Comparison of ENCODE assay signal across 8 cellular contexts in genomic region chr11:93740031-93740801, GRCh38. TPM values are rescaled to one million over a fixed set of nuclear protein-coding genes. Genes with fewer than 3 reads are reported as not detected.
A peak's percentile ranks its signal among the peaks of the same experiment; 100 is the strongest.
DNase-seq lines count a peak whose midpoint lies in the region; ATAC-seq and TF ChIP-seq lines count a peak whose summit lies in the region.

No MANE protein-coding gene starts in this region.

- no peak for TF ChIP-seq POLR2A in tibial nerve (IDR thresholded peaks at IDR 0.05)

- peaks cover 62% of the 10 kb centered on the region for H3K4me1 ChIP-seq in CD4-positive, CD25-positive, alpha-beta regulatory T cell (ENCODE audit: control insufficient read depth, insufficient read depth, low read length, poor library complexity, severe bottlenecking)
- peaks cover 8 to 73% (median 34%) of the 10 kb centered on the region in 4 donors for H3K4me1 ChIP-seq in tibial nerve

- intact Hi-C loops in dendritic cell treated with granulocyte-macrophage colony-stimulating factor and Interleukin-4, amounts not matched to agents 40 ng/mL and 50 ng/mL, for 4 days (cut with micrococcal nuclease): loop anchor here (5.0 kb wide), 3 partner anchors 78 to 752 kb away; partner anchors contain the start of genes ANKRD49, CEP295, MRE11 and SLC36A4

- 9 to 10% methylated on average over 21 of the region's 21 CpGs for WGBS in tibial nerve, 2 donors

- H3K9me3 ChIP-seq in CD4-positive, CD25-positive, alpha-beta regulatory T cell (ENCODE audit: control insufficient read depth in 2 of 2, low read length in 2 of 2): no peaks in the 10 kb centered on the region
- H3K9me3 ChIP-seq in T-helper 17 cell (ENCODE audit: control insufficient read depth, low read length, poor library complexity, severe bottlenecking) (no peaks in the 10 kb centered on the region), tibial nerve (no peaks in the 10 kb centered on the region)

- H3K36me3 Mint-ChIP-seq in CD4-positive, CD25-positive, alpha-beta regulatory T cell: peaks cover 61% of the 10 kb centered on the region
- H3K36me3 Mint-ChIP-seq in T-helper 17 cell (ENCODE audit: low read depth): peaks cover 6% of the 10 kb centered on the region
- H3K36me3 Mint-ChIP-seq in dendritic cell treated with granulocyte-macrophage colony-stimulating factor and Interleukin-4, amounts not matched to agents 40 ng/mL and 50 ng/mL, for 4 days (ENCODE audit: low read depth): peaks cover 79% of the 10 kb centered on the region
- H3K36me3 Mint-ChIP-seq in naive B cell: peaks cover 14 to 26% of the 10 kb centered on the region in 2 donors

- peak overlapping the region; percentile 14 to 100 (median 98) for H3K27ac Mint-ChIP-seq in CD4-positive, CD25-positive, alpha-beta regulatory T cell
- H3K27ac Mint-ChIP-seq in T-helper 17 cell: peak overlapping the region; percentile 99
- H3K27ac Mint-ChIP-seq in dendritic cell treated with granulocyte-macrophage colony-stimulating factor and Interleukin-4, amounts not matched to agents 40 ng/mL and 50 ng/mL, for 4 days: peak overlapping the region; percentile 100
- peak overlapping the region; percentile 99 to 100 (median 100) for H3K27ac Mint-ChIP-seq in naive B cell

- H3K27ac ChIP-seq in CD4-positive, CD25-positive, alpha-beta regulatory T cell (ENCODE audit: insufficient read depth, low read length, poor library complexity, severe bottlenecking): peak overlapping the region; percentile 93
- peak overlapping the region in 2 of 4 donors; percentile 91 to 96 for H3K27ac ChIP-seq in tibial nerve

- peak in 2 of 3 donors; percentile 24 to 40 for DNase-seq in CD4-positive, CD25-positive, alpha-beta regulatory T cell
- DNase-seq in T-helper 17 cell (peak in 2 of 3 donors; percentile 20 to 26), naive B cell (peak; percentile 8), tibial nerve (ENCODE audit: low spot score in 2 of 2) (no peak), NCI-H1436 (lab: John Stamatoyannopoulos, UW) (no peak)

- peak overlapping the region; percentile 92 for H3K4me3 ChIP-seq in CD4-positive, CD25-positive, alpha-beta regulatory T cell (ENCODE audit: low read depth, low read length)
- H3K4me3 ChIP-seq in tibial nerve: peak overlapping the region; percentile 63 to 86 (median 83)

- H3K4me3 Mint-ChIP-seq in CD4-positive, CD25-positive, alpha-beta regulatory T cell: peak overlapping the region; percentile 99 to 100 (median 100)
- H3K4me3 Mint-ChIP-seq in T-helper 17 cell: peak overlapping the region; percentile 99
- H3K4me3 Mint-ChIP-seq in dendritic cell treated with granulocyte-macrophage colony-stimulating factor and Interleukin-4, amounts not matched to agents 40 ng/mL and 50 ng/mL, for 4 days: peak overlapping the region; percentile 99
- H3K4me3 Mint-ChIP-seq in naive B cell: peak overlapping the region; percentile 97 to 100 (median 100)

- no peak for TF ChIP-seq CTCF in tibial nerve (IDR thresholded peaks at IDR 0.05)

- H3K27me3 ChIP-seq in CD4-positive, CD25-positive, alpha-beta regulatory T cell (ENCODE audit: control insufficient read depth, insufficient read depth, low read length): no peaks in the 10 kb centered on the region
- H3K27me3 ChIP-seq in tibial nerve: no peaks in the 10 kb centered on the region

- no peaks in the 10 kb centered on the region for H3K27me3 Mint-ChIP-seq in CD4-positive, CD25-positive, alpha-beta regulatory T cell
- H3K27me3 Mint-ChIP-seq in T-helper 17 cell (no peaks in the 10 kb centered on the region), naive B cell (no peaks in the 10 kb centered on the region)
- H3K27me3 Mint-ChIP-seq in dendritic cell treated with granulocyte-macrophage colony-stimulating factor and Interleukin-4, amounts not matched to agents 40 ng/mL and 50 ng/mL, for 4 days: no peaks in the 10 kb centered on the region

- no peak for TF ChIP-seq EP300 in tibial nerve (IDR thresholded peaks at IDR 0.05)

- H3K9me3 Mint-ChIP-seq in CD4-positive, CD25-positive, alpha-beta regulatory T cell: no peaks in the 10 kb centered on the region
- no peaks in the 10 kb centered on the region for H3K9me3 Mint-ChIP-seq in dendritic cell treated with granulocyte-macrophage colony-stimulating factor and Interleukin-4, amounts not matched to agents 40 ng/mL and 50 ng/mL, for 4 days
- no peaks in the 10 kb centered on the region for H3K9me3 Mint-ChIP-seq in naive B cell

- peaks cover 37% of the 10 kb centered on the region for H3K36me3 ChIP-seq in CD4-positive, CD25-positive, alpha-beta regulatory T cell (ENCODE audit: control insufficient read depth, insufficient read depth, low read length)
- H3K36me3 ChIP-seq in tibial nerve: peaks cover 3 to 38% (median 10%) of the 10 kb centered on the region in 3 donors

- no peak for ATAC-seq in CD4-positive, CD25-positive, alpha-beta regulatory T cell (ENCODE audit: low read depth in 2 of 2)
- peak; percentile 16 for ATAC-seq in HG02623 (IDR thresholded peaks at IDR 0.05; ENCODE audit: unreplicated experiment)
- no peak for ATAC-seq in T-helper 17 cell
- ATAC-seq in naive B cell (ENCODE audit: low read depth in 2 of 2): no peak
- ATAC-seq in GM21381 (IDR thresholded peaks at IDR 0.05; ENCODE audit: unreplicated experiment): no peak

- H3K4me1 Mint-ChIP-seq in CD4-positive, CD25-positive, alpha-beta regulatory T cell: peaks cover 55 to 88% (median 68%) of the 10 kb centered on the region in 4 donors
- H3K4me1 Mint-ChIP-seq in T-helper 17 cell (peaks cover 56% of the 10 kb centered on the region), naive B cell (peaks cover 53 to 69% (median 56%) of the 10 kb centered on the region in 3 donors)
- peaks cover 56% of the 10 kb centered on the region for H3K4me1 Mint-ChIP-seq in dendritic cell treated with granulocyte-macrophage colony-stimulating factor and Interleukin-4, amounts not matched to agents 40 ng/mL and 50 ng/mL, for 4 days (ENCODE audit: low read depth)

RNA-seq across cellular contexts. Expression of gene TAF1D, which starts 1.1 kb away (rescaled TPM):
- total RNA-seq in CD4-positive, CD25-positive, alpha-beta regulatory T cell: 162 TPM
- 10 to 100 TPM; 18.2 to 22.7 (median 19.4) TPM for polyA plus RNA-seq in CD4-positive, CD25-positive, alpha-beta regulatory T cell
- total RNA-seq in T-helper 17 cell (100 to 1,000 TPM; 129 to 143 TPM), tibial nerve (100 to 1,000 TPM; 106 to 166 (median 127) TPM)
- polyA plus RNA-seq in naive B cell (ENCODE audit: low read depth in 6 of 6): 10 to 100 TPM; 24.9 to 51.2 (median 36.0) TPM

RNA-seq across cellular contexts. Expression of gene C11orf54, which starts 1.3 kb away (rescaled TPM):
- total RNA-seq in CD4-positive, CD25-positive, alpha-beta regulatory T cell: 15.3 TPM
- polyA plus RNA-seq in CD4-positive, CD25-positive, alpha-beta regulatory T cell: 10 to 100 TPM; 19.5 to 23.2 (median 21.8) TPM
- total RNA-seq in T-helper 17 cell: 10 to 100 TPM; 12.1 to 13.9 TPM
- polyA plus RNA-seq in naive B cell (ENCODE audit: low read depth in 6 of 6): 10 to 100 TPM; 15.0 to 29.1 (median 19.8) TPM
- 10 to 100 TPM; 23.4 to 43.1 (median 37.1) TPM for total RNA-seq in tibial nerve

RNA-seq across cellular contexts. Expression of gene MED17, which starts 43.9 kb away (rescaled TPM):
- total RNA-seq in CD4-positive, CD25-positive, alpha-beta regulatory T cell: 63.8 TPM
- 10 to 100 TPM; 17.7 to 35.8 (median 22.4) TPM for polyA plus RNA-seq in CD4-positive, CD25-positive, alpha-beta regulatory T cell
- total RNA-seq in T-helper 17 cell (10 to 100 TPM; 58.5 to 61.8 TPM), tibial nerve (10 to 100 TPM; 18.6 to 40.8 (median 37.2) TPM)
- 10 to 100 TPM; 15.0 to 36.0 (median 19.2) TPM for polyA plus RNA-seq in naive B cell (ENCODE audit: low read depth in 6 of 6)

Comparison
In these comparisons a context has a peak if more than half of its experiments do, and no peak if none do; other contexts are left out.
1. DNase-seq: peak in CD4-positive, CD25-positive, alpha-beta regulatory T cell (2 of 3), T-helper 17 cell (2 of 3) and naive B cell (single experiment); none in tibial nerve (0 of 2) and NCI-H1436 (single experiment).
2. Peak in every context shown above with its lines, with median percentiles within 50 percentile points of each other: H3K27ac Mint-ChIP-seq and H3K4me3 Mint-ChIP-seq.